8 cellular contexts compared by ENCODE assay signal in genomic region chr15:77910030-77910911, GRCh38.
A peak's percentile ranks its signal among the peaks of the same experiment; 100 is the strongest.
DNase-seq lines count a peak whose midpoint lies in the region; ATAC-seq and TF ChIP-seq lines count a peak whose summit lies in the region.
"Not testable (repeated sequence)": the region's sequence is repeated elsewhere in the genome, so short reads cannot be mapped to it uniquely, and the experiment has no call there.

No MANE protein-coding gene starts in this region.

- peak overlapping the region; percentile 46 to 82 (median 79) for H3K4me3 Mint-ChIP-seq in T-cell

- peak overlapping the region; percentile 52 for H3K4me3 ChIP-seq in AG04449 (ENCODE audit: low read depth, low read length)
- H3K4me3 ChIP-seq in mesenchymal stem cell (ENCODE audit: insufficient read depth in 1 of 2, low read depth in 1 of 2, low read length in 2 of 2) = peak overlapping the region; percentile 23 to 66

- H3K4ac ChIP-seq in mesenchymal stem cell (ENCODE audit: low read depth in 1 of 2, low read length in 2 of 2) = not testable (repeated sequence)

- H3K18ac ChIP-seq in mesenchymal stem cell (ENCODE audit: low read depth in 1 of 2, low read length in 2 of 2) = peak overlapping the region; percentile 79 to 86

- CTCF ChIA-PET in AG04449 (lab: Yijun Ruan, JAX) (interaction anchor here (0.6 to 3.3 kb wide), 13 partner anchors 9 to 399 kb away, joined by 3 to 24 read pairs (median 3); no protein-coding TSS in a partner anchor), T-cell (lab: Charles Lee) (interaction anchor here (0.6 to 1.3 kb wide), 6 partner anchors 9 to 1003 kb away, joined by 3 to 7 read pairs (median 4); no protein-coding TSS in a partner anchor)

- H3K23ac ChIP-seq in mesenchymal stem cell (ENCODE audit: low read length in 2 of 2) = not testable (repeated sequence)

- peak overlapping the region; percentile 80 for H4K91ac ChIP-seq in mesenchymal stem cell (ENCODE audit: low read length)

- not testable (repeated sequence) for H3K79me1 ChIP-seq in mesenchymal stem cell (replicated peaks; ENCODE audit: low read length, poor library complexity, severe bottlenecking)

- H4K8ac ChIP-seq in mesenchymal stem cell (ENCODE audit: low read length) = peak overlapping the region; percentile 92

- H3K4me1 Mint-ChIP-seq in T-cell = not testable (repeated sequence)

- H3K36me3 Mint-ChIP-seq in T-cell = not testable (repeated sequence)

- 9% methylated on average over 11 of the region's 12 CpGs for WGBS in mesenchymal stem cell

- H3K4me2 ChIP-seq in mesenchymal stem cell (ENCODE audit: low read length, poor library complexity, severe bottlenecking) = peak overlapping the region; percentile 82

- H2BK15ac ChIP-seq in mesenchymal stem cell (ENCODE audit: low read depth, poor library complexity, severe bottlenecking) = not testable (repeated sequence)

- H3K9me3 Mint-ChIP-seq in T-cell = not testable (repeated sequence)

- not testable (repeated sequence) for H2AFZ ChIP-seq in mesenchymal stem cell (ENCODE audit: low read depth, low read length)

- H3K27ac ChIP-seq in mesenchymal stem cell (ENCODE audit: low read length, poor library complexity, severe bottlenecking) = not testable (repeated sequence)

- H3K36me3 ChIP-seq in mesenchymal stem cell (ENCODE audit: control insufficient read depth in 1 of 2, insufficient read depth in 2 of 2, low read depth in 1 of 2, low read length in 2 of 2) = not testable (repeated sequence)

- H2AK5ac ChIP-seq in mesenchymal stem cell (ENCODE audit: low read length, severe bottlenecking) = not testable (repeated sequence)

- not testable (repeated sequence) for H2BK5ac ChIP-seq in mesenchymal stem cell (ENCODE audit: low read depth, low read length, poor library complexity, severe bottlenecking)

- TF ChIP-seq CTCF in AG04449 (IDR thresholded peaks at IDR 0.05; ENCODE audit: insufficient read depth, low read length, missing control alignments) = peak; percentile 62
- peak; percentile 65 for TF ChIP-seq CTCF in GM20000 (IDR thresholded peaks at IDR 0.05; ENCODE audit: extremely low read depth, missing control alignments)

- ATAC-seq in T-cell (replicated peaks in 1 of 4) = peak; percentile 78 to 95 (median 89)

- peak overlapping the region; percentile 68 for H3K9ac ChIP-seq in mesenchymal stem cell (ENCODE audit: low read length)

- H3K27me3 Mint-ChIP-seq in T-cell = not testable (repeated sequence)

- not testable (repeated sequence) for H3K27ac Mint-ChIP-seq in T-cell

- H3K27me3 ChIP-seq in mesenchymal stem cell (ENCODE audit: control insufficient read depth in 1 of 2, insufficient read depth in 1 of 2, low read length in 2 of 2) = peaks cover 6 to 19% of the 10 kb centered on the region in 2 experiments

- H3K9me3 ChIP-seq in mesenchymal stem cell (ENCODE audit: control insufficient read depth, low read length) = not testable (repeated sequence)

- H2BK120ac ChIP-seq in mesenchymal stem cell (ENCODE audit: low read depth, low read length) = not testable (repeated sequence)

- H3K14ac ChIP-seq in mesenchymal stem cell (ENCODE audit: low read length in 2 of 2) = not testable (repeated sequence)

- peaks cover 12% of the 10 kb centered on the region for H3K4me1 ChIP-seq in mesenchymal stem cell (ENCODE audit: control insufficient read depth, insufficient read depth, low read depth, low read length)

- peak overlapping the region in 1 of 2 experiments; percentile 4 for H2BK12ac ChIP-seq in mesenchymal stem cell (ENCODE audit: low read length in 2 of 2)

- POLR2A ChIA-PET in AG04449 (lab: Yijun Ruan, JAX); T-cell (lab: Charles Lee): not testable (repeated sequence)

- DNase-seq in AG04449 (ENCODE audit: low read depth, low spot score) = not testable (repeated sequence)
- DNase-seq in GM20000 (ENCODE audit: low spot score) (peak; percentile 68), NCI-H1694 treated with DMSO at 0.1 percent for 48 hours (lab: John Stamatoyannopoulos, UW) (peak; percentile 70), T-cell (peak; percentile 43 to 79 (median 69)), fibroblast of gingiva (ENCODE audit: low read depth) (peak; percentile 81), mesenchymal stem cell (peak; percentile 89)
- DNase-seq in activated naive CD4-positive, alpha-beta T cell (lab: John Stamatoyannopoulos, UW) = peak; percentile 46 to 71 (median 60)
- DNase-seq in stimulated activated CD4-positive, alpha-beta T cell treated with anti-CD3 and anti-CD28 coated beads, Interleukin-1b, Interleukin-23, amount 100 ng/mL, for 24 hours (ENCODE audit: low read depth in 4 of 4, low spot score in 1 of 4) = peak; percentile 42 to 70 (median 56)
